Comparison of ENCODE assay signal across 1 cellular context in the genomic region with DNA sequence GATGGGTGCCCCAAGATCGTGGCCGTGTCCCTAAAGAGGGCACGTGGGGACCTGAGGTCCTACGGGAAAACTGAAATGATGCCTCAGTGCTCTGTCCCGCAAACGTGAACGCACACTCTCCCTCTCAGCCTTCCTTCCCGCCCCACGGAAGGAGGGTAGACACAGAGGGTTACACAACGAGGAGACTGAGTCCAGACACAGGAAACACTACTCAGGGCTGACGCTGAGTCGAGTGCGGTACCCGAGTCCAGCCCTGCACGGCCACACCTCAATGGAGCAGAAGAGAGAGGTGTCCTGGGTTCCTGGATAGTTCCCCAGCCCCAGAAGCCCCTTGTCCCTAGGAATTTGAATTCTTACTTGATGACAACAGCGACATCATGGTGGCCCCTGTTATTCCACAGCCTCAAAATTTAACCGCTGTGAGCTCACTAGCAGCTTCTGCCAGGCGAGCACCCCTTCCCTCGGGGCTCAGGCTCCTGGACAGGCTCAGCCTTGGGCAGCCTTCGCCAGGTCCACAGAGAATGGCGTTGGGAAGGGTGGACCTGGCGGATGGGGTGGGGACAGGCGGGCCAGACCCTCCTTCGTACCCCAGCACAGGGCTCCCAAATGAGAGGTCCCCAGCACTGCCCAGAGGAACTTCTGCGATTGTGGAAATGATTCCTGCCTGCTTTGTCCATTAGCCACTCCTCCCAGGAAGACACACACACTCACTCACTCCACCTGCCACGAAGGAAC.
TF ChIP-seq lines count a peak whose summit lies in the region.

No MANE protein-coding gene starts in this region.

TF ChIP-seq in HepG2, 621 proteins besides CTCF, POLR2A, EP300 and RAD21 (continued from another document and continues in another):
- TF ChIP-seq ZBTB46 (CRISPR knock-in tag; IDR thresholded peaks at IDR 0.05; ENCODE audit: borderline replicate concordance) (no peak), ZNF674 (CRISPR knock-in tag; IDR thresholded peaks at IDR 0.05; ENCODE audit: low read depth) (no peak), NR0B2 (CRISPR knock-in tag; IDR thresholded peaks at IDR 0.05) (no peak), DPF2 (CRISPR knock-in tag; IDR thresholded peaks at IDR 0.05; ENCODE audit: borderline replicate concordance, low read depth) (0 out of 2 replicates have a peak, but pooled peaks have one; percentile 39), ZGPAT (CRISPR knock-in tag; IDR thresholded peaks at IDR 0.05) (no peak; the same call in 1 of the 2 replicates), ASH2L (IDR thresholded peaks at IDR 0.05; ENCODE audit: insufficient read length, low read depth, low read length) (no peak), HOXA9 (CRISPR knock-in tag; IDR thresholded peaks at IDR 0.05; ENCODE audit: borderline replicate concordance) (no peak), ZNF441 (CRISPR knock-in tag; IDR thresholded peaks at IDR 0.05; ENCODE audit: borderline replicate concordance) (no peak), RCOR2 (CRISPR knock-in tag; IDR thresholded peaks at IDR 0.05) (no peak), KLF16 (CRISPR knock-in tag; IDR thresholded peaks at IDR 0.05) (no peak; a peak in 1 of 4 replicates), PHF8 (CRISPR knock-in tag; IDR thresholded peaks at IDR 0.05) (no peak), ZNF432 (CRISPR knock-in tag; IDR thresholded peaks at IDR 0.05; ENCODE audit: borderline replicate concordance) (no peak), ELK4 (CRISPR knock-in tag; IDR thresholded peaks at IDR 0.05; ENCODE audit: borderline replicate concordance) (no peak), SP4 (CRISPR knock-in tag; IDR thresholded peaks at IDR 0.05) (no peak), SETDB1 (CRISPR knock-in tag; IDR thresholded peaks at IDR 0.05; ENCODE audit: borderline replicate concordance) (no peak), FOXA1 (IDR thresholded peaks at IDR 0.05) (no peak), FOXA1 (CRISPR knock-in tag; IDR thresholded peaks at IDR 0.05) (no peak), ZNF124 (CRISPR knock-in tag; IDR thresholded peaks at IDR 0.05) (no peak), ARHGAP35 (CRISPR knock-in tag; IDR thresholded peaks at IDR 0.05; ENCODE audit: borderline replicate concordance) (peak; percentile 21; the same call in 1 of the 2 replicates), THYN1 (CRISPR knock-in tag; IDR thresholded peaks at IDR 0.05; ENCODE audit: borderline replicate concordance, low read depth) (no peak), ZFP37 (CRISPR knock-in tag; IDR thresholded peaks at IDR 0.05; ENCODE audit: borderline replicate concordance) (no peak), ZNF33A (CRISPR knock-in tag; IDR thresholded peaks at IDR 0.05; ENCODE audit: borderline replicate concordance) (no peak), ZNF749 (CRISPR knock-in tag; IDR thresholded peaks at IDR 0.05; ENCODE audit: borderline replicate concordance) (no peak; the same call in 1 of the 2 replicates), ZBTB8A (CRISPR knock-in tag; IDR thresholded peaks at IDR 0.05; ENCODE audit: borderline replicate concordance, low read depth) (no peak), TBX2 (CRISPR knock-in tag; IDR thresholded peaks at IDR 0.05; ENCODE audit: borderline replicate concordance) (no peak; the same call in 1 of the 2 replicates), ZNF333 (CRISPR knock-in tag; IDR thresholded peaks at IDR 0.05; ENCODE audit: borderline replicate concordance) (no peak), CREB3 (CRISPR knock-in tag; IDR thresholded peaks at IDR 0.05) (no peak), MAZ (IDR thresholded peaks at IDR 0.05; ENCODE audit: borderline replicate concordance, low read depth, low read length) (no peak), MAZ (CRISPR knock-in tag; IDR thresholded peaks at IDR 0.05; ENCODE audit: low read depth) (peak; percentile 1), SCMH1 (CRISPR knock-in tag; IDR thresholded peaks at IDR 0.05; ENCODE audit: borderline replicate concordance) (no peak), ZBTB39 (CRISPR knock-in tag; IDR thresholded peaks at IDR 0.05) (no peak), ZFP62 (CRISPR knock-in tag; IDR thresholded peaks at IDR 0.05) (no peak), GMEB2 (CRISPR knock-in tag; IDR thresholded peaks at IDR 0.05; ENCODE audit: low read depth) (no peak), NFRKB (IDR thresholded peaks at IDR 0.05) (no peak)
- TF ChIP-seq, protein P1, sequence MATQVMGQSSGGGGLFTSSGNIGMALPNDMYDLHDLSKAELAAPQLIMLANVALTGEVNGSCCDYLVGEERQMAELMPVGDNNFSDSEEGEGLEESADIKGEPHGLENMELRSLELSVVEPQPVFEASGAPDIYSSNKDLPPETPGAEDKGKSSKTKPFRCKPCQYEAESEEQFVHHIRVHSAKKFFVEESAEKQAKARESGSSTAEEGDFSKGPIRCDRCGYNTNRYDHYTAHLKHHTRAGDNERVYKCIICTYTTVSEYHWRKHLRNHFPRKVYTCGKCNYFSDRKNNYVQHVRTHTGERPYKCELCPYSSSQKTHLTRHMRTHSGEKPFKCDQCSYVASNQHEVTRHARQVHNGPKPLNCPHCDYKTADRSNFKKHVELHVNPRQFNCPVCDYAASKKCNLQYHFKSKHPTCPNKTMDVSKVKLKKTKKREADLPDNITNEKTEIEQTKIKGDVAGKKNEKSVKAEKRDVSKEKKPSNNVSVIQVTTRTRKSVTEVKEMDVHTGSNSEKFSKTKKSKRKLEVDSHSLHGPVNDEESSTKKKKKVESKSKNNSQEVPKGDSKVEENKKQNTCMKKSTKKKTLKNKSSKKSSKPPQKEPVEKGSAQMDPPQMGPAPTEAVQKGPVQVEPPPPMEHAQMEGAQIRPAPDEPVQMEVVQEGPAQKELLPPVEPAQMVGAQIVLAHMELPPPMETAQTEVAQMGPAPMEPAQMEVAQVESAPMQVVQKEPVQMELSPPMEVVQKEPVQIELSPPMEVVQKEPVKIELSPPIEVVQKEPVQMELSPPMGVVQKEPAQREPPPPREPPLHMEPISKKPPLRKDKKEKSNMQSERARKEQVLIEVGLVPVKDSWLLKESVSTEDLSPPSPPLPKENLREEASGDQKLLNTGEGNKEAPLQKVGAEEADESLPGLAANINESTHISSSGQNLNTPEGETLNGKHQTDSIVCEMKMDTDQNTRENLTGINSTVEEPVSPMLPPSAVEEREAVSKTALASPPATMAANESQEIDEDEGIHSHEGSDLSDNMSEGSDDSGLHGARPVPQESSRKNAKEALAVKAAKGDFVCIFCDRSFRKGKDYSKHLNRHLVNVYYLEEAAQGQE (IDR thresholded peaks at IDR 0.05; ENCODE audit: borderline replicate concordance in 1 of 2, low read depth in 1 of 2, low read length in 2 of 2) = no peak
- TF ChIP-seq, protein P2, sequence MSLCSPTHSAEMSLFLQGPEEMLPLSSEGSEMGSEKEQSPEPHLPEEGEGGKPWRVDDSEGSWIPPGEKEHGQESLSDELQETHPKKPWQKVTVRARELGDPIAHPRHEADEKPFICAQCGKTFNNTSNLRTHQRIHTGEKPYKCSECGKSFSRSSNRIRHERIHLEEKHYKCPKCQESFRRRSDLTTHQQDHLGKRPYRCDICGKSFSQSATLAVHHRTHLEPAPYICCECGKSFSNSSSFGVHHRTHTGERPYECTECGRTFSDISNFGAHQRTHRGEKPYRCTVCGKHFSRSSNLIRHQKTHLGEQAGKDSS (CRISPR knock-in tag; IDR thresholded peaks at IDR 0.05; ENCODE audit: borderline replicate concordance, low read depth) = no peak
- TF ChIP-seq, protein P3, sequence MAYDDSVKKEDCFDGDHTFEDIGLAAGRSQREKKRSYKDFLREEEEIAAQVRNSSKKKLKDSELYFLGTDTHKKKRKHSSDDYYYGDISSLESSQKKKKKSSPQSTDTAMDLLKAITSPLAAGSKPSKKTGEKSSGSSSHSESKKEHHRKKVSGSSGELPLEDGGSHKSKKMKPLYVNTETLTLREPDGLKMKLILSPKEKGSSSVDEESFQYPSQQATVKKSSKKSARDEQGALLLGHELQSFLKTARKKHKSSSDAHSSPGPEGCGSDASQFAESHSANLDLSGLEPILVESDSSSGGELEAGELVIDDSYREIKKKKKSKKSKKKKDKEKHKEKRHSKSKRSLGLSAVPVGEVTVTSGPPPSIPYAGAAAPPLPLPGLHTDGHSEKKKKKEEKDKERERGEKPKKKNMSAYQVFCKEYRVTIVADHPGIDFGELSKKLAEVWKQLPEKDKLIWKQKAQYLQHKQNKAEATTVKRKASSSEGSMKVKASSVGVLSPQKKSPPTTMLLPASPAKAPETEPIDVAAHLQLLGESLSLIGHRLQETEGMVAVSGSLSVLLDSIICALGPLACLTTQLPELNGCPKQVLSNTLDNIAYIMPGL (CRISPR knock-in tag; IDR thresholded peaks at IDR 0.05; ENCODE audit: borderline replicate concordance in 1 of 2, low read depth in 1 of 2) = 0 out of 4 replicates have a peak, but pooled peaks have one; percentile 3 to 10
